In the genomic region with DNA sequence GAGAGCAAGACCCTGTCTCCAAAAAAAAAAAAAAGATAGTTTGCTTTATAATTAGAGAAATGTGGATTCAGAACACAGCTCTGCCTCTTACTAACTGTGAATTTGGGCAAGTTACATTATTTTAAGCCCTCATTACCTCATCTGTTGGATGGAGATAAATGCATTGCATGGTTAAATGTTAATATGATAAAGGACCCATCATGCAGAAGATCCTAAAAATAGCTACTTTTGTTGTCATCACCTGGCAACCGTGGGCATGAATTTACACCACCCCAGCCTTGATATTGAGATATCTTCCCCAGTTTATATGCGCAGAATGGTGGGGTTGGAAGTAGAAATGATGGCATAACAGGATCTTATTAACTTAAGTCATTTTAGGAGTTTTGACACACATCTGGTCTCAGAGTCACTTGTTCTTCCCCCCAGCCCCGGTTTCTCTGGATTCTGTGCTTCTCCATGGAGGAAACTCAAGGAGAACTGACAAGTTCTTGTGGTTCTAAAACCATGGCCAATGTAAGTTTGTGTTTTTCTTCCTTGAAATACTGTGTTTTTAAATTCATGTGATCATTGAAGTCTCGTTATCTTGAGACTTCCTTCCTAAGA, we compare ENCODE assay signal across 15 cellular contexts. TPM values are rescaled to one million over a fixed set of nuclear protein-coding genes. Genes with fewer than 3 reads are reported as not detected.
DNase-seq lines count a peak whose midpoint lies in the region; TF ChIP-seq lines count a peak whose summit lies in the region.
"Had no signal": no experiment of that assay in that cellular context is flagged by ENCODE, and none has a peak within 500 bp of the region (broad histone marks: within the 10 kb centered on the region; RNA-seq: fewer than 3 reads in every experiment).

No MANE protein-coding gene starts in this region.

- TF ChIP-seq CTCF in HFFc6 (IDR thresholded peaks at IDR 0.05) (no peak), osteoblast (IDR thresholded peaks at IDR 0.05; ENCODE audit: extremely low read depth, low read depth, low read length) (no peak)

- no peaks in the 10 kb centered on the region for H4K20me1 ChIP-seq in osteoblast (ENCODE audit: insufficient read depth, low read length)
- H4K20me1 ChIP-seq: BLaER1 treated with 17β-estradiol and CSF1 and Interleukin-3, amounts not matched to agents 10 nM and 100 nM had no signal

- H3K4me1 ChIP-seq in osteoblast (ENCODE audit: insufficient read depth, low read length) = peaks cover 17% of the 10 kb centered on the region
- H3K4me1 ChIP-seq: BLaER1 treated with 17β-estradiol and CSF1 and Interleukin-3, amounts not matched to agents 10 nM and 100 nM; HAP-1 had no signal

- no peaks in the 10 kb centered on the region; the same call in 1 of the 2 replicates for H3K27me3 Mint-ChIP-seq in HFFc6 (ENCODE audit: insufficient read depth)
- H3K27me3 Mint-ChIP-seq: IgD-negative memory B cell had no signal

- H3K27me3 ChIP-seq in osteoblast (ENCODE audit: insufficient read depth, low read length) = no peaks in the 10 kb centered on the region
- H3K27me3 ChIP-seq: BLaER1 treated with 17β-estradiol and CSF1 and Interleukin-3, amounts not matched to agents 10 nM and 100 nM had no signal

- peaks cover 41% of the 10 kb centered on the region for H3K36me3 Mint-ChIP-seq in HFFc6 (ENCODE audit: low read depth)

- no peak for DNase-seq in HFFc6
- DNase-seq in RPMI7951 (ENCODE audit: low read depth) = peak; percentile 13
- peak; percentile 43 to 47 for DNase-seq in erythroblast (lab: John Stamatoyannopoulos, UW)
- DNase-seq in osteoblast (ENCODE audit: insufficient read length, low spot score, missing footprints) = no peak
- DNase-seq in SIG-M5 treated with dmso at 0.1 percent for 504 hours (lab: John Stamatoyannopoulos, UW; ENCODE audit: unreplicated experiment) = no peak
- no peak for DNase-seq in activated naive CD4-positive, alpha-beta T cell treated with Interleukin-2 at 50 U/mL for 16 hours
- no peak for DNase-seq in hepatic stellate cell (ENCODE audit: low spot score)
- DNase-seq: NCI-H1048, NCI-H1694, NCI-H69, SIG-M5 had no signal

- peaks cover 22% of the 10 kb centered on the region for H3K36me3 ChIP-seq in osteoblast (ENCODE audit: insufficient read depth, low read length)
- H3K36me3 ChIP-seq: HAP-1 had no signal

- H3K9me3 Mint-ChIP-seq in HFFc6 = peaks cover 24% of the 10 kb centered on the region

- H3K27ac Mint-ChIP-seq in HFFc6 = peak overlapping the region; percentile 93
- H3K27ac Mint-ChIP-seq: IgD-negative memory B cell had no signal

- H3K4me3 ChIP-seq in osteoblast (ENCODE audit: insufficient read depth, low read length) = no peak overlapping the region
- H3K4me3 ChIP-seq: BLaER1 treated with 17β-estradiol and CSF1 and Interleukin-3, amounts not matched to agents 10 nM and 100 nM; HAP-1 had no signal

- peak overlapping the region; percentile 93 for H3K27ac ChIP-seq in osteoblast (ENCODE audit: low read depth, low read length)
- H3K27ac ChIP-seq: BLaER1 treated with 17β-estradiol and CSF1 and Interleukin-3, amounts not matched to agents 10 nM and 100 nM had no signal

- no peak for TF ChIP-seq POLR2A in erythroblast (IDR thresholded peaks at IDR 0.05; ENCODE audit: low read length)

- H3K9me3 ChIP-seq in osteoblast (ENCODE audit: low read depth, low read length) = no peaks in the 10 kb centered on the region
- H3K9me3 ChIP-seq: HAP-1 had no signal

- H2AFZ ChIP-seq in osteoblast (ENCODE audit: low read length) = peak overlapping the region; percentile 52

- peak overlapping the region; percentile 18 for H3K4me2 ChIP-seq in osteoblast (ENCODE audit: insufficient read depth, low read length)
- H3K4me2 ChIP-seq: BLaER1 treated with 17β-estradiol and CSF1 and Interleukin-3, amounts not matched to agents 10 nM and 100 nM had no signal

- peaks cover 23% of the 10 kb centered on the region for H3K4me1 Mint-ChIP-seq in HFFc6 (ENCODE audit: low read depth)
- H3K4me1 Mint-ChIP-seq: IgD-negative memory B cell had no signal

- H3K4me3 Mint-ChIP-seq in HFFc6 = peak overlapping the region; percentile 4; the same call in 1 of the 2 replicates
- H3K4me3 Mint-ChIP-seq: IgD-negative memory B cell had no signal

- no peaks in the 10 kb centered on the region for H3K79me2 ChIP-seq in osteoblast (ENCODE audit: insufficient read depth, low read length)

RNA-seq across cellular contexts. Expression of a gene that starts 8.9 kb away (rescaled TPM):
- 1 to 10 TPM; 1.8 to 2.7 (median 2.2) TPM for total RNA-seq in HFFc6 (2021; fragmentation: NEBNext Ultra II Directional; extraction: Animal tissue kit (Norgen Biotek cat#: 25700))
- total RNA-seq in RPMI7951 (2014; rRNA removed; shearing (Covaris generic)) = 4.0 and 4.3 TPM in 2 replicates
- 8.7 and 8.8 TPM in 2 replicates for total RNA-seq in osteoblast
- total RNA-seq: HT-29 had no signal

RNA-seq across cellular contexts. Expression of a gene that starts 34.8 kb away (rescaled TPM):
- total RNA-seq in HFFc6 (2021; fragmentation: NEBNext Ultra II Directional; extraction: Animal tissue kit (Norgen Biotek cat#: 25700)) = 100 to 1,000 TPM; 124 to 144 (median 133) TPM
- total RNA-seq in RPMI7951 (2014; rRNA removed; shearing (Covaris generic)) = 234 and 258 TPM in 2 replicates
- 89.9 and 99.5 TPM in 2 replicates for total RNA-seq in osteoblast

RNA-seq across cellular contexts. Expression of a gene that starts 50.3 kb away (rescaled TPM):
- total RNA-seq in HFFc6 (2021; fragmentation: NEBNext Ultra II Directional; extraction: Animal tissue kit (Norgen Biotek cat#: 25700)) = 1 to 10 TPM; 7.3 to 9.9 (median 8.8) TPM
- total RNA-seq in RPMI7951 (2014; rRNA removed; shearing (Covaris generic)) = 7.8 and 9.6 TPM in 2 replicates
- total RNA-seq in osteoblast = 14.5 and 17.1 TPM in 2 replicates

Comparison
In these comparisons a context has a peak if more than half of its experiments do, and no peak if none do; other contexts are left out.
1. DNase-seq: peak in RPMI7951 (single experiment) and erythroblast (2 of 2); none in HFFc6 (single experiment), osteoblast (single experiment), SIG-M5 treated with dmso at 0.1 percent for 504 hours (single experiment), activated naive CD4-positive, alpha-beta T cell treated with Interleukin-2 at 50 U/mL for 16 hours (single experiment) and hepatic stellate cell (single experiment).